1 cellular context compared by ENCODE assay signal in the genomic region with DNA sequence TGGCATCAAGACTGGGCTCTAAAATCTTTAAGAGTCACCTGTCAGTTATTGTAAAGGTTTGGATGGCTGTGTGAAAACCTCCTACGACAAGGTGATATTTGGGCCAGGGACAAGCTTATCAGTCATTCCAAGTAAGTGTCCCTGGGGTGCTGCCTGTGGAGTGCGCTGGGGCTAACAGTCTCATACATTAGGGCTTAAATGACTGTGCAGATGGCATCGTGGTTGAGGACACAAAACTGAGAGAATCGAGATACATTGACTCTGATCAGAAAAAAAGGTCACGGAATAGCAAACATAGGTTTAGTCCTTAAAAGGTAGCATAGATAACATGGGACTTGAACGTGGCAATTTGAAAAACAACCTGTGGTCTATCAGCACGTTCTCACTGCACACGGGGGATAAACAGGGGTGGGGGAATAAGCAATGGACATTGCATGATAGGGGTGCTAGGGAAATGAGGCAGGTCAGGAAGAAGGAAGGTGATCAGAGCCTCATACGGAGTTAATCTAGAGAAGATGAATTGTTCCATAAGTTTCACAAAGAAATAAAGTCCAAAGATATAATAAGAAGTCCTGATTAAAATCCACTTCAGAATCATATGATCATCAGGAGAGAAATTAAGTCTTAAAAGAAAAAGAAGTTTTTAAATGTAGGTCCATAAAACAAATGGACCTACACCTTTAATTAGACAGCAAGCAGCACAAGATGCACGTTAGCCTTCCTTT.
TF ChIP-seq lines count a peak whose summit lies in the region.

No MANE protein-coding gene starts in this region.

TF ChIP-seq in GM12878, 131 proteins besides CTCF, POLR2A, EP300 and RAD21 (continued from another document and continues in another):
- TF ChIP-seq ATF7 (IDR thresholded peaks at IDR 0.05; ENCODE audit: low read depth) = peak; percentile 80
- TF ChIP-seq YBX1 (IDR thresholded peaks at IDR 0.05) = no peak
- peak in 1 of 2 experiments; percentile 71; a peak in 1 of 4 replicates for TF ChIP-seq ETV6 (conservative IDR thresholded peaks at IDR 0.05 in 1 of 2, IDR thresholded peaks at IDR 0.05 in 1 of 2; ENCODE audit: borderline replicate concordance in 1 of 2, low read depth in 1 of 2)
- 0 out of 2 replicates have a peak, but pooled peaks have one; percentile 15 for TF ChIP-seq DPF2 (IDR thresholded peaks at IDR 0.05)
- no peak; the same call in 1 of the 2 replicates for TF ChIP-seq SMC3 (IDR thresholded peaks at IDR 0.05; ENCODE audit: borderline replicate concordance, low read length)
- TF ChIP-seq, protein P1, sequence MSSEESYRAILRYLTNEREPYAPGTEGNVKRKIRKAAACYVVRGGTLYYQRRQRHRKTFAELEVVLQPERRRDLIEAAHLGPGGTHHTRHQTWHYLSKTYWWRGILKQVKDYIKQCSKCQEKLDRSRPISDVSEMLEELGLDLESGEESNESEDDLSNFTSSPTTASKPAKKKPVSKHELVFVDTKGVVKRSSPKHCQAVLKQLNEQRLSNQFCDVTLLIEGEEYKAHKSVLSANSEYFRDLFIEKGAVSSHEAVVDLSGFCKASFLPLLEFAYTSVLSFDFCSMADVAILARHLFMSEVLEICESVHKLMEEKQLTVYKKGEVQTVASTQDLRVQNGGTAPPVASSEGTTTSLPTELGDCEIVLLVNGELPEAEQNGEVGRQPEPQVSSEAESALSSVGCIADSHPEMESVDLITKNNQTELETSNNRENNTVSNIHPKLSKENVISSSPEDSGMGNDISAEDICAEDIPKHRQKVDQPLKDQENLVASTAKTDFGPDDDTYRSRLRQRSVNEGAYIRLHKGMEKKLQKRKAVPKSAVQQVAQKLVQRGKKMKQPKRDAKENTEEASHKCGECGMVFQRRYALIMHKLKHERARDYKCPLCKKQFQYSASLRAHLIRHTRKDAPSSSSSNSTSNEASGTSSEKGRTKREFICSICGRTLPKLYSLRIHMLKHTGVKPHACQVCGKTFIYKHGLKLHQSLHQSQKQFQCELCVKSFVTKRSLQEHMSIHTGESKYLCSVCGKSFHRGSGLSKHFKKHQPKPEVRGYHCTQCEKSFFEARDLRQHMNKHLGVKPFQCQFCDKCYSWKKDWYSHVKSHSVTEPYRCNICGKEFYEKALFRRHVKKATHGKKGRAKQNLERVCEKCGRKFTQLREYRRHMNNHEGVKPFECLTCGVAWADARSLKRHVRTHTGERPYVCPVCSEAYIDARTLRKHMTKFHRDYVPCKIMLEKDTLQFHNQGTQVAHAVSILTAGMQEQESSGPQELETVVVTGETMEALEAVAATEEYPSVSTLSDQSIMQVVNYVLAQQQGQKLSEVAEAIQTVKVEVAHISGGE (CRISPR knock-in tag; IDR thresholded peaks at IDR 0.05) = no peak
- no peak for TF ChIP-seq SUPT20H (IDR thresholded peaks at IDR 0.05; ENCODE audit: borderline replicate concordance, control insufficient read depth, low read depth, low read length)
- TF ChIP-seq HDGF (IDR thresholded peaks at IDR 0.05) = no peak
- TF ChIP-seq, protein P2, sequence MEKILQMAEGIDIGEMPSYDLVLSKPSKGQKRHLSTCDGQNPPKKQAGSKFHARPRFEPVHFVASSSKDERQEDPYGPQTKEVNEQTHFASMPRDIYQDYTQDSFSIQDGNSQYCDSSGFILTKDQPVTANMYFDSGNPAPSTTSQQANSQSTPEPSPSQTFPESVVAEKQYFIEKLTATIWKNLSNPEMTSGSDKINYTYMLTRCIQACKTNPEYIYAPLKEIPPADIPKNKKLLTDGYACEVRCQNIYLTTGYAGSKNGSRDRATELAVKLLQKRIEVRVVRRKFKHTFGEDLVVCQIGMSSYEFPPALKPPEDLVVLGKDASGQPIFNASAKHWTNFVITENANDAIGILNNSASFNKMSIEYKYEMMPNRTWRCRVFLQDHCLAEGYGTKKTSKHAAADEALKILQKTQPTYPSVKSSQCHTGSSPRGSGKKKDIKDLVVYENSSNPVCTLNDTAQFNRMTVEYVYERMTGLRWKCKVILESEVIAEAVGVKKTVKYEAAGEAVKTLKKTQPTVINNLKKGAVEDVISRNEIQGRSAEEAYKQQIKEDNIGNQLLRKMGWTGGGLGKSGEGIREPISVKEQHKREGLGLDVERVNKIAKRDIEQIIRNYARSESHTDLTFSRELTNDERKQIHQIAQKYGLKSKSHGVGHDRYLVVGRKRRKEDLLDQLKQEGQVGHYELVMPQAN (conservative IDR thresholded peaks at IDR 0.05) = no peak
- no peak for TF ChIP-seq WRNIP1 (IDR thresholded peaks at IDR 0.05; ENCODE audit: borderline replicate concordance, low read depth, low read length)
- TF ChIP-seq, protein P3, sequence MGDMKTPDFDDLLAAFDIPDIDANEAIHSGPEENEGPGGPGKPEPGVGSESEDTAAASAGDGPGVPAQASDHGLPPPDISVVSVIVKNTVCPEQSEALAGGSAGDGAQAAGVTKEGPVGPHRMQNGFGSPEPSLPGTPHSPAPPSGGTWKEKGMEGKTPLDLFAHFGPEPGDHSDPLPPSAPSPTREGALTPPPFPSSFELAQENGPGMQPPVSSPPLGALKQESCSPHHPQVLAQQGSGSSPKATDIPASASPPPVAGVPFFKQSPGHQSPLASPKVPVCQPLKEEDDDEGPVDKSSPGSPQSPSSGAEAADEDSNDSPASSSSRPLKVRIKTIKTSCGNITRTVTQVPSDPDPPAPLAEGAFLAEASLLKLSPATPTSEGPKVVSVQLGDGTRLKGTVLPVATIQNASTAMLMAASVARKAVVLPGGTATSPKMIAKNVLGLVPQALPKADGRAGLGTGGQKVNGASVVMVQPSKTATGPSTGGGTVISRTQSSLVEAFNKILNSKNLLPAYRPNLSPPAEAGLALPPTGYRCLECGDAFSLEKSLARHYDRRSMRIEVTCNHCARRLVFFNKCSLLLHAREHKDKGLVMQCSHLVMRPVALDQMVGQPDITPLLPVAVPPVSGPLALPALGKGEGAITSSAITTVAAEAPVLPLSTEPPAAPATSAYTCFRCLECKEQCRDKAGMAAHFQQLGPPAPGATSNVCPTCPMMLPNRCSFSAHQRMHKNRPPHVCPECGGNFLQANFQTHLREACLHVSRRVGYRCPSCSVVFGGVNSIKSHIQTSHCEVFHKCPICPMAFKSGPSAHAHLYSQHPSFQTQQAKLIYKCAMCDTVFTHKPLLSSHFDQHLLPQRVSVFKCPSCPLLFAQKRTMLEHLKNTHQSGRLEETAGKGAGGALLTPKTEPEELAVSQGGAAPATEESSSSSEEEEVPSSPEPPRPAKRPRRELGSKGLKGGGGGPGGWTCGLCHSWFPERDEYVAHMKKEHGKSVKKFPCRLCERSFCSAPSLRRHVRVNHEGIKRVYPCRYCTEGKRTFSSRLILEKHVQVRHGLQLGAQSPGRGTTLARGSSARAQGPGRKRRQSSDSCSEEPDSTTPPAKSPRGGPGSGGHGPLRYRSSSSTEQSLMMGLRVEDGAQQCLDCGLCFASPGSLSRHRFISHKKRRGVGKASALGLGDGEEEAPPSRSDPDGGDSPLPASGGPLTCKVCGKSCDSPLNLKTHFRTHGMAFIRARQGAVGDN (IDR thresholded peaks at IDR 0.05) = peak; percentile 89; the same call in 1 of the 2 replicates
- TF ChIP-seq YY1 (IDR thresholded peaks at IDR 0.05; ENCODE audit: low read depth, low read length) = no peak
- no peak for TF ChIP-seq PAX8 (IDR thresholded peaks at IDR 0.05)
- TF ChIP-seq MEF2A (IDR thresholded peaks at IDR 0.05; ENCODE audit: insufficient read depth, low read depth, low read length) = 0 out of 2 replicates have a peak, but pooled peaks have one; percentile 4
- TF ChIP-seq SREBF1 (IDR thresholded peaks at IDR 0.05; ENCODE audit: low read length) = no peak
- TF ChIP-seq ASH2L (IDR thresholded peaks at IDR 0.05; ENCODE audit: borderline replicate concordance, low read depth) = no peak
- no peak for TF ChIP-seq RCOR1 (conservative IDR thresholded peaks at IDR 0.05; ENCODE audit: low read depth, low read length)
- TF ChIP-seq, protein P4, sequence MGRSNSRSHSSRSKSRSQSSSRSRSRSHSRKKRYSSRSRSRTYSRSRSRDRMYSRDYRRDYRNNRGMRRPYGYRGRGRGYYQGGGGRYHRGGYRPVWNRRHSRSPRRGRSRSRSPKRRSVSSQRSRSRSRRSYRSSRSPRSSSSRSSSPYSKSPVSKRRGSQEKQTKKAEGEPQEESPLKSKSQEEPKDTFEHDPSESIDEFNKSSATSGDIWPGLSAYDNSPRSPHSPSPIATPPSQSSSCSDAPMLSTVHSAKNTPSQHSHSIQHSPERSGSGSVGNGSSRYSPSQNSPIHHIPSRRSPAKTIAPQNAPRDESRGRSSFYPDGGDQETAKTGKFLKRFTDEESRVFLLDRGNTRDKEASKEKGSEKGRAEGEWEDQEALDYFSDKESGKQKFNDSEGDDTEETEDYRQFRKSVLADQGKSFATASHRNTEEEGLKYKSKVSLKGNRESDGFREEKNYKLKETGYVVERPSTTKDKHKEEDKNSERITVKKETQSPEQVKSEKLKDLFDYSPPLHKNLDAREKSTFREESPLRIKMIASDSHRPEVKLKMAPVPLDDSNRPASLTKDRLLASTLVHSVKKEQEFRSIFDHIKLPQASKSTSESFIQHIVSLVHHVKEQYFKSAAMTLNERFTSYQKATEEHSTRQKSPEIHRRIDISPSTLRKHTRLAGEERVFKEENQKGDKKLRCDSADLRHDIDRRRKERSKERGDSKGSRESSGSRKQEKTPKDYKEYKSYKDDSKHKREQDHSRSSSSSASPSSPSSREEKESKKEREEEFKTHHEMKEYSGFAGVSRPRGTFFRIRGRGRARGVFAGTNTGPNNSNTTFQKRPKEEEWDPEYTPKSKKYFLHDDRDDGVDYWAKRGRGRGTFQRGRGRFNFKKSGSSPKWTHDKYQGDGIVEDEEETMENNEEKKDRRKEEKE (IDR thresholded peaks at IDR 0.05) = no peak
- TF ChIP-seq GATAD2B (conservative IDR thresholded peaks at IDR 0.05; ENCODE audit: low read depth) = peak; percentile 96
- no peak; the same call in 1 of the 2 replicates for TF ChIP-seq CBFB (IDR thresholded peaks at IDR 0.05; ENCODE audit: low read depth)
- TF ChIP-seq RELA (IDR thresholded peaks at IDR 0.05; ENCODE audit: borderline replicate concordance, partially characterized antibody) = peak; percentile 81
- TF ChIP-seq SMAD1 (IDR thresholded peaks at IDR 0.05; ENCODE audit: low read depth, partially characterized antibody) = peak; percentile 96
- peak; percentile 75 for TF ChIP-seq FOXK2 (IDR thresholded peaks at IDR 0.05)
- peak; percentile 85 for TF ChIP-seq IKZF1 (conservative IDR thresholded peaks at IDR 0.05)
- TF ChIP-seq, protein P5, sequence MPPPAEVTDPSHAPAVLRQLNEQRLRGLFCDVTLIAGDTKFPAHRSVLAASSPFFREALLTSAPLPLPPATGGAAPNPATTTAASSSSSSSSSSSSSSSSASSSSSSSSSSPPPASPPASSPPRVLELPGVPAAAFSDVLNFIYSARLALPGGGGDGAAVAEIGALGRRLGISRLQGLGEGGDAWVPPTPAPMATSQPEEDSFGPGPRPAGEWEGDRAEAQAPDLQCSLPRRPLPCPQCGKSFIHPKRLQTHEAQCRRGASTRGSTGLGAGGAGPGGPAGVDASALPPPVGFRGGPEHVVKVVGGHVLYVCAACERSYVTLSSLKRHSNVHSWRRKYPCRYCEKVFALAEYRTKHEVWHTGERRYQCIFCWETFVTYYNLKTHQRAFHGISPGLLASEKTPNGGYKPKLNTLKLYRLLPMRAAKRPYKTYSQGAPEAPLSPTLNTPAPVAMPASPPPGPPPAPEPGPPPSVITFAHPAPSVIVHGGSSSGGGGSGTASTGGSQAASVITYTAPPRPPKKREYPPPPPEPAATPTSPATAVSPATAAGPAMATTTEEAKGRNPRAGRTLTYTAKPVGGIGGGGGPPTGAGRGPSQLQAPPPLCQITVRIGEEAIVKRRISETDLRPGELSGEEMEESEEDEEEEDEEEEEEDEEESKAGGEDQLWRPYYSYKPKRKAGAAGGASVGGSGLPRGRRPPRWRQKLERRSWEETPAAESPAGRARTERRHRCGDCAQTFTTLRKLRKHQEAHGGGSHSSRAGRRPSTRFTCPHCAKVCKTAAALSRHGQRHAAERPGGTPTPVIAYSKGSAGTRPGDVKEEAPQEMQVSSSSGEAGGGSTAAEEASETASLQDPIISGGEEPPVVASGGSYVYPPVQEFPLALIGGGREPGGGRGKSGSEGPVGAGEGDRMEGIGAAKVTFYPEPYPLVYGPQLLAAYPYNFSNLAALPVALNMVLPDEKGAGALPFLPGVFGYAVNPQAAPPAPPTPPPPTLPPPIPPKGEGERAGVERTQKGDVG (CRISPR knock-in tag; IDR thresholded peaks at IDR 0.05) = no peak
- TF ChIP-seq FOS (IDR thresholded peaks at IDR 0.05; ENCODE audit: borderline replicate concordance, extremely low read depth, insufficient read length) = no peak
- no peak for TF ChIP-seq SIN3A (IDR thresholded peaks at IDR 0.05; ENCODE audit: low read depth, low read length)
- no peak for TF ChIP-seq EZH2 (IDR thresholded peaks at IDR 0.05; ENCODE audit: borderline replicate concordance, control insufficient read depth, low read depth, low read length)
- TF ChIP-seq RUNX3 (IDR thresholded peaks at IDR 0.05; ENCODE audit: low read length) = no peak
- no peak for TF ChIP-seq MTA3 (IDR thresholded peaks at IDR 0.05; ENCODE audit: borderline replicate concordance, low read length)
- TF ChIP-seq, protein P6, sequence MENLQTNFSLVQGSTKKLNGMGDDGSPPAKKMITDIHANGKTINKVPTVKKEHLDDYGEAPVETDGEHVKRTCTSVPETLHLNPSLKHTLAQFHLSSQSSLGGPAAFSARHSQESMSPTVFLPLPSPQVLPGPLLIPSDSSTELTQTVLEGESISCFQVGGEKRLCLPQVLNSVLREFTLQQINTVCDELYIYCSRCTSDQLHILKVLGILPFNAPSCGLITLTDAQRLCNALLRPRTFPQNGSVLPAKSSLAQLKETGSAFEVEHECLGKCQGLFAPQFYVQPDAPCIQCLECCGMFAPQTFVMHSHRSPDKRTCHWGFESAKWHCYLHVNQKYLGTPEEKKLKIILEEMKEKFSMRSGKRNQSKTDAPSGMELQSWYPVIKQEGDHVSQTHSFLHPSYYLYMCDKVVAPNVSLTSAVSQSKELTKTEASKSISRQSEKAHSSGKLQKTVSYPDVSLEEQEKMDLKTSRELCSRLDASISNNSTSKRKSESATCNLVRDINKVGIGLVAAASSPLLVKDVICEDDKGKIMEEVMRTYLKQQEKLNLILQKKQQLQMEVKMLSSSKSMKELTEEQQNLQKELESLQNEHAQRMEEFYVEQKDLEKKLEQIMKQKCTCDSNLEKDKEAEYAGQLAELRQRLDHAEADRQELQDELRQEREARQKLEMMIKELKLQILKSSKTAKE (IDR thresholded peaks at IDR 0.05; ENCODE audit: low read depth, poor library complexity, severe bottlenecking) = peak; percentile 80
- TF ChIP-seq, protein P7, sequence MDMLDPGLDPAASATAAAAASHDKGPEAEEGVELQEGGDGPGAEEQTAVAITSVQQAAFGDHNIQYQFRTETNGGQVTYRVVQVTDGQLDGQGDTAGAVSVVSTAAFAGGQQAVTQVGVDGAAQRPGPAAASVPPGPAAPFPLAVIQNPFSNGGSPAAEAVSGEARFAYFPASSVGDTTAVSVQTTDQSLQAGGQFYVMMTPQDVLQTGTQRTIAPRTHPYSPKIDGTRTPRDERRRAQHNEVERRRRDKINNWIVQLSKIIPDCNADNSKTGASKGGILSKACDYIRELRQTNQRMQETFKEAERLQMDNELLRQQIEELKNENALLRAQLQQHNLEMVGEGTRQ (IDR thresholded peaks at IDR 0.05; ENCODE audit: borderline replicate concordance, low read depth, low read length) = no peak
- TF ChIP-seq ZNF24 (IDR thresholded peaks at IDR 0.05) = peak; percentile 75; the same call in 1 of the 2 replicates
- no peak for TF ChIP-seq SMARCA5 (IDR thresholded peaks at IDR 0.05)
- TF ChIP-seq MYC (IDR thresholded peaks at IDR 0.05; ENCODE audit: insufficient read depth, insufficient read length, insufficient replicate concordance, low read length, severe bottlenecking) = no peak
- peak; percentile 100 for TF ChIP-seq MEF2B (IDR thresholded peaks at IDR 0.05; ENCODE audit: partially characterized antibody, poor library complexity, severe bottlenecking)
- TF ChIP-seq GABPA (IDR thresholded peaks at IDR 0.05; ENCODE audit: low read depth) = no peak
- TF ChIP-seq STAT3 (IDR thresholded peaks at IDR 0.05; ENCODE audit: low read depth, low read length) = no peak
